ENCODE assay signal across 25 cellular contexts in genomic region chr10:90435296-90435695, GRCh38.
"Had no signal": no experiment of that assay in that cellular context is flagged by ENCODE, and none has a peak within 500 bp of the region (broad histone marks: within the 10 kb centered on the region; RNA-seq: fewer than 3 reads in every experiment).

No MANE protein-coding gene starts in this region.

- H3K36me3 ChIP-seq: SJCRH30 had no signal

- H3K27me3 ChIP-seq: SJCRH30 had no signal

- H3K4me3 ChIP-seq: K562, SJCRH30 had no signal

- H3K9ac ChIP-seq: SK-N-SH had no signal

- H3K4me1 ChIP-seq: SJCRH30 had no signal

- ATAC-seq: activated CD8-positive, alpha-beta T cell treated with anti-CD3 and anti-CD28 coated beads for 36 hours; activated T-cell treated with anti-CD3 and anti-CD28 coated beads, Interleukin-2, amount 50 U/mL, for 72 hours; activated T-helper 17 cell treated with anti-CD3 and anti-CD28 coated beads, Interleukin-2, amount 50 U/mL, for 72 hours; K562; Panc1 had no signal

- H3K4me2 ChIP-seq: SK-N-SH had no signal

- H3K9me3 ChIP-seq: SJCRH30, SK-N-SH had no signal

- DNase-seq: activated CD4-positive, alpha-beta T cell treated with anti-CD3 and anti-CD28 coated beads, Interleukin-2, amount 10 ng/mL, durations not matched to agents 24 days and 14 days; activated CD4-positive, alpha-beta T cell treated with anti-CD3 and anti-CD28 coated beads, Interleukin-2, amount 50 U/mL, for 4 hours; activated CD8-positive, alpha-beta T cell treated with anti-CD3 and anti-CD28 coated beads for 36 hours; activated effector memory CD4-positive, alpha-beta T cell treated with anti-CD3 and anti-CD28 coated beads, Interleukin-2, amount 50 U/mL, for 16 hours; activated naive CD4-positive, alpha-beta T cell treated with Interleukin-2 at 50 U/mL for 16 hours; activated naive CD8-positive, alpha-beta T cell treated with anti-CD3 and anti-CD28 coated beads, Interleukin-2, amount 10 ng/mL, durations not matched to agents 7 days and 5 days; activated T-cell treated with anti-CD3 and anti-CD28 coated beads, Interleukin-2, amount 50 U/mL, for 1 hour; activated T-cell treated with anti-CD3 and anti-CD28 coated beads, Interleukin-2, amount 50 U/mL, for 72 hours; central memory CD4-positive, alpha-beta T cell; NCI-H1092 treated with DMSO at 0.1 percent for 48 hours; NCI-H1417; NCI-H146; NCI-H187 treated with DMSO at 0.1 percent for 48 hours; NCI-H2081 treated with DMSO at 0.1 percent for 48 hours; NCI-H226; NCI-H446 treated with DMSO at 0.1 percent for 48 hours; NCI-H524; NCI-H69; SHP77; SJCRH30; SK-N-SH had no signal

- H3K27ac ChIP-seq: SJCRH30 had no signal

- FAIRE-seq: K562, TTC549 had no signal
